8 cellular contexts compared by ENCODE assay signal in the genomic region with DNA sequence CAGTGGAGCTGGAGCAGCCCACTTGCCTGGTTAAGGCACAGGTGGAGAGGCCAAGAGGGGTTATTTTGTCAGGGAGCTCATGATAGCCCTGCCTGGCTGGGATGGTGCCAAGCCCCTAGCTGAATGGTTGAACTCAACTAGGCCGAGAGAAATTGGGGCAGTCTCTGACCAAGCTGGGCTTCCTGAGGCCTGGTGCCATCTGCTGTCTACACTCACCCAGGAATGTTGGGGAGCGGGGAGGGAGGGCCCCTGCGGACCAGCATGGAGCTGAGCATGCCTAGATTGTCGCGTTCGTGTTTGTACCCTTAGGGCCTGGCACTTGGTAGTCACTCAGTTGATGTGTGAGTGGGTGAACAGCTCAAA. TPM values are rescaled to one million over a fixed set of nuclear protein-coding genes. Genes with fewer than 3 reads are reported as not detected.
DNase-seq lines count a peak whose midpoint lies in the region; ATAC-seq and TF ChIP-seq lines count a peak whose summit lies in the region.

No MANE protein-coding gene starts in this region.

- H3K4me1 ChIP-seq in heart right ventricle (peaks cover 0 to 61% (median 32%) of the 10 kb centered on the region in 9 donors), lower lobe of right lung (peaks cover 39% of the 10 kb centered on the region), vagina (peaks cover 30% of the 10 kb centered on the region), mucosa of descending colon (ENCODE audit: low read depth) (peaks cover 18% of the 10 kb centered on the region)

- intact Hi-C loops in heart right ventricle (cut with DNase I) (loop anchor here in 2 of 10 donors (5.0 kb wide), 2 partner anchors 60 to 230 kb away; partner anchors contain the start of genes ARPC4 (in 1 of the 2) and TADA3 (in 1 of the 2)), Right ventricle myocardium superior (cut with DNase I) (no loop called here), lower lobe of right lung (cut with DNase I) (no loop called here), vagina (cut with DNase I) (loop anchor here (10.0 kb wide), 2 partner anchors 62 to 182 kb away; partner anchors contain the start of genes ARPC4, IL17RC and TADA3), mucosa of descending colon (cut with DNase I, micrococcal nuclease) (no loop called here)

- no peak for TF ChIP-seq CTCF in heart right ventricle (IDR thresholded peaks at IDR 0.05)
- no peak for TF ChIP-seq CTCF in brain microvascular endothelial cell (IDR thresholded peaks at IDR 0.05; ENCODE audit: low read depth, low read length, missing control alignments)
- TF ChIP-seq CTCF in lower lobe of right lung (IDR thresholded peaks at IDR 0.05), result no peak
- TF ChIP-seq CTCF in vagina (IDR thresholded peaks at IDR 0.05), result no peak
- no peak for TF ChIP-seq CTCF in mucosa of descending colon (IDR thresholded peaks at IDR 0.05)

- in situ Hi-C loops in brain microvascular endothelial cell (cut with HindIII; ENCODE audit: low pct_ligation_motif_present, low sequenced_read_pairs), result no loop called here

- H3K4me3 ChIP-seq in heart right ventricle, result peak overlapping the region; percentile 91 to 100 (median 98)
- H3K4me3 ChIP-seq in brain microvascular endothelial cell (ENCODE audit: low read depth, low read length), result peak overlapping the region; percentile 91
- peak overlapping the region; percentile 100 for H3K4me3 ChIP-seq in lower lobe of right lung
- peak overlapping the region; percentile 65 to 87 for H3K4me3 ChIP-seq in vagina
- no peak overlapping the region for H3K4me3 ChIP-seq in mucosa of descending colon

- ATAC-seq in heart right ventricle, result no peak
- no peak for ATAC-seq in Right ventricle myocardium superior (ENCODE audit: poor library complexity)
- ATAC-seq in lower lobe of right lung, result no peak
- ATAC-seq in mucosa of descending colon, result no peak

- peaks cover 0 to 41% (median 20%) of the 10 kb centered on the region in 9 donors for H3K36me3 ChIP-seq in heart right ventricle
- peaks cover 26% of the 10 kb centered on the region for H3K36me3 ChIP-seq in brain microvascular endothelial cell (replicated peaks)
- H3K36me3 ChIP-seq in lower lobe of right lung, result peaks cover 38% of the 10 kb centered on the region
- H3K36me3 ChIP-seq in vagina, result peaks cover 0 to 10% of the 10 kb centered on the region in 2 donors
- no peaks in the 10 kb centered on the region for H3K36me3 ChIP-seq in mucosa of descending colon (ENCODE audit: low read depth)

- TF ChIP-seq POLR2A in vagina (IDR thresholded peaks at IDR 0.05), result no peak

- peak overlapping the region in 6 of 10 donors; percentile 98 to 100 (median 99) for H3K27ac ChIP-seq in heart right ventricle
- H3K27ac ChIP-seq in brain microvascular endothelial cell, result no peak overlapping the region
- peak overlapping the region; percentile 99 for H3K27ac ChIP-seq in lower lobe of right lung
- H3K27ac ChIP-seq in vagina, result peak overlapping the region; percentile 94

- H3K27me3 ChIP-seq in heart right ventricle (no peaks in the 10 kb centered on the region), brain microvascular endothelial cell (replicated peaks) (no peaks in the 10 kb centered on the region), lower lobe of right lung (ENCODE audit: low read depth) (no peaks in the 10 kb centered on the region), vagina (no peaks in the 10 kb centered on the region)

- H3K9me3 ChIP-seq in heart right ventricle (no peaks in the 10 kb centered on the region), lower lobe of right lung (no peaks in the 10 kb centered on the region), vagina (no peaks in the 10 kb centered on the region), mucosa of descending colon (no peaks in the 10 kb centered on the region)

- DNase-seq in heart right ventricle (no peak), Right ventricle myocardium superior (no peak), brain microvascular endothelial cell (no peak), lower lobe of right lung (no peak), vagina (ENCODE audit: extremely low spot score in 2 of 2) (no peak), HuH-7.5 (ENCODE audit: low spot score) (no peak), mucosa of descending colon (no peak), AML-193 (lab: John Stamatoyannopoulos, UW) (no peak)

- 35 to 40% methylated on average over 6 of the region's 6 CpGs for WGBS in heart right ventricle, 2 donors

RNA-seq across cellular contexts. Expression of gene BRPF1, which starts 1.2 kb away (rescaled TPM):
- total RNA-seq in heart right ventricle (10 to 100 TPM in 4 of 10 donors, 1 to 10 TPM in 6; 7.3 to 15.1 (median 9.1) TPM), Right ventricle myocardium superior (7.5 TPM), lower lobe of right lung (22.3 TPM), vagina (16.9 TPM), mucosa of descending colon (10 to 100 TPM; 14.3 to 23.7 (median 15.6) TPM)
- 1 to 10 TPM; 7.3 to 8.5 TPM for polyA plus RNA-seq in heart right ventricle

RNA-seq across cellular contexts. Expression of gene OGG1, which starts 17.0 kb away (rescaled TPM):
- total RNA-seq in heart right ventricle (10 to 100 TPM in 3 of 10 donors, 1 to 10 TPM in 7; 5.2 to 10.8 (median 8.0) TPM), Right ventricle myocardium superior (8.3 TPM), lower lobe of right lung (21.5 TPM), vagina (51.6 TPM), mucosa of descending colon (10 to 100 TPM; 23.3 to 33.0 (median 28.6) TPM)
- polyA plus RNA-seq in heart right ventricle, result 10 to 100 TPM; 11.3 to 15.1 TPM

RNA-seq across cellular contexts. Expression of gene CPNE9, which starts 29.1 kb away (rescaled TPM):
- total RNA-seq in heart right ventricle, result under 1 TPM in 1 of 10 donors, not detected in 9; 0.46 TPM
- not detected for polyA plus RNA-seq in heart right ventricle
- not detected for total RNA-seq in Right ventricle myocardium superior
- 0.44 TPM for total RNA-seq in lower lobe of right lung
- not detected for total RNA-seq in vagina
- under 1 TPM in 1 of 3 donors, not detected in 2; 0.70 TPM for total RNA-seq in mucosa of descending colon

RNA-seq across cellular contexts. Expression of gene CAMK1, which starts 37.0 kb away (rescaled TPM):
- total RNA-seq in heart right ventricle (10 to 100 TPM in 4 of 10 donors, 1 to 10 TPM in 6; 6.2 to 19.5 (median 8.3) TPM), Right ventricle myocardium superior (12.4 TPM), lower lobe of right lung (30.8 TPM), vagina (42.5 TPM), mucosa of descending colon (10 to 100 TPM in 2 of 3 donors, 1 to 10 TPM in 1; 5.7 to 35.8 (median 10.1) TPM)
- polyA plus RNA-seq in heart right ventricle, result 10 to 100 TPM; 18.3 to 27.1 TPM

RNA-seq across cellular contexts. Expression of gene TADA3, which starts 59.5 kb away (rescaled TPM):
- 10 to 100 TPM; 38.5 to 59.6 (median 42.9) TPM for total RNA-seq in heart right ventricle
- polyA plus RNA-seq in heart right ventricle, result 10 to 100 TPM; 48.7 to 51.4 TPM
- 47.7 TPM for total RNA-seq in Right ventricle myocardium superior
- total RNA-seq in lower lobe of right lung, result 53.8 TPM
- total RNA-seq in vagina, result 58.9 TPM
- 10 to 100 TPM; 63.0 to 66.1 (median 63.2) TPM for total RNA-seq in mucosa of descending colon
